Comparison of ENCODE assay signal across 9 cellular contexts in genomic region chr20:3935295-3935955, GRCh38. TPM values are rescaled to one million over a fixed set of nuclear protein-coding genes. Genes with fewer than 3 reads are reported as not detected.
DNase-seq lines count a peak whose midpoint lies in the region; ATAC-seq and TF ChIP-seq lines count a peak whose summit lies in the region.
"Had no signal": no experiment of that assay in that cellular context is flagged by ENCODE, and none has a peak within 500 bp of the region (broad histone marks: within the 10 kb centered on the region; RNA-seq: fewer than 3 reads in every experiment).

No MANE protein-coding gene starts in this region.

- H3K4me3 ChIP-seq in lung (no peak overlapping the region), aorta (ENCODE audit: low read length in 2 of 2) (no peak overlapping the region)
- H3K4me3 ChIP-seq: A549 had no signal

- CTCF ChIA-PET in activated CD4-positive, alpha-beta T cell treated with anti-CD3 and anti-CD28 coated beads, Interleukin-2, amount 10 ng/mL, durations not matched to agents 7 days and 5 days (lab: Charles Lee): interaction anchor here (1.7 kb wide), 1 partner anchor 50 kb away, joined by 5 read pairs; no protein-coding TSS in a partner anchor
- CTCF ChIA-PET in activated CD4-positive, alpha-beta T cell treated with anti-CD3 and anti-CD28 coated beads for 36 hours (lab: Charles Lee): interaction anchor here (0.5 to 1.7 kb wide), 7 partner anchors 9 to 502 kb away, joined by 3 to 6 read pairs (median 3); no protein-coding TSS in a partner anchor

- no peak for TF ChIP-seq CTCF in lung (IDR thresholded peaks at IDR 0.05; ENCODE audit: control extremely low read depth, extremely low read depth)

- H3K9me3 ChIP-seq in lung (ENCODE audit: control insufficient read depth in 2 of 2, insufficient read depth in 1 of 2, low read length in 1 of 2) (no peaks in the 10 kb centered on the region), aorta (ENCODE audit: control insufficient read depth, low read length) (no peaks in the 10 kb centered on the region)

- WGBS in lung, 2 donors: 58 to 67% methylated on average over 6 of the region's 6 CpGs
- 5 to 9% methylated on average over 6 of the region's 6 CpGs for WGBS in aorta, 2 donors

- peaks cover 12% of the 10 kb centered on the region for H3K9me3 Mint-ChIP-seq in activated CD4-positive, alpha-beta T cell treated with anti-CD3 and anti-CD28 coated beads, Interleukin-2, amount 10 ng/mL, durations not matched to agents 7 days and 5 days
- H3K9me3 Mint-ChIP-seq in activated CD4-positive, alpha-beta T cell treated with anti-CD3 and anti-CD28 coated beads for 36 hours (ENCODE audit: low read depth): no peaks in the 10 kb centered on the region

- peak overlapping the region; percentile 33 for H3K27ac Mint-ChIP-seq in activated CD4-positive, alpha-beta T cell treated with anti-CD3 and anti-CD28 coated beads, Interleukin-2, amount 10 ng/mL, durations not matched to agents 7 days and 5 days
- H3K27ac Mint-ChIP-seq in activated CD4-positive, alpha-beta T cell treated with anti-CD3 and anti-CD28 coated beads for 36 hours: no peak overlapping the region

- H3K36me3 ChIP-seq in lung (ENCODE audit: control insufficient read depth in 2 of 2, insufficient read depth in 2 of 2, low read length in 2 of 2) (peaks cover 0 to 9% of the 10 kb centered on the region in 2 donors), aorta (ENCODE audit: control insufficient read depth in 1 of 2, insufficient read depth in 2 of 2, low read length in 1 of 2) (peaks cover 0 to 5% of the 10 kb centered on the region in 2 donors)

- H3K27ac ChIP-seq in cingulate gyrus (ENCODE audit: low read depth, low read length) (peak overlapping the region; percentile 4), lung (ENCODE audit: low read depth in 1 of 2, low read length in 1 of 2) (peak overlapping the region; percentile 14 to 32), aorta (ENCODE audit: low read depth in 1 of 2, low read length in 2 of 2) (peak overlapping the region in 1 of 2 donors; percentile 62)
- H3K27ac ChIP-seq: A549 had no signal

- H3K36me3 Mint-ChIP-seq in activated CD4-positive, alpha-beta T cell treated with anti-CD3 and anti-CD28 coated beads, Interleukin-2, amount 10 ng/mL, durations not matched to agents 7 days and 5 days (ENCODE audit: low read depth): peaks cover 37% of the 10 kb centered on the region
- peaks cover 19% of the 10 kb centered on the region for H3K36me3 Mint-ChIP-seq in activated CD4-positive, alpha-beta T cell treated with anti-CD3 and anti-CD28 coated beads for 36 hours (ENCODE audit: low read depth)

- POLR2A ChIA-PET in activated CD4-positive, alpha-beta T cell treated with anti-CD3 and anti-CD28 coated beads, Interleukin-2, amount 10 ng/mL, durations not matched to agents 7 days and 5 days (lab: Charles Lee): no interaction called here
- POLR2A ChIA-PET in activated CD4-positive, alpha-beta T cell treated with anti-CD3 and anti-CD28 coated beads for 36 hours (lab: Charles Lee): no interaction called here

- H3K4me1 ChIP-seq in lung (ENCODE audit: control insufficient read depth in 2 of 2, insufficient read depth in 2 of 2, low read length in 2 of 2) (peaks cover 11 to 12% of the 10 kb centered on the region in 2 donors), aorta (ENCODE audit: control insufficient read depth in 1 of 2, insufficient read depth in 2 of 2, low read length in 2 of 2) (peaks cover 7 to 10% of the 10 kb centered on the region in 2 donors)

- ATAC-seq in activated CD4-positive, alpha-beta T cell treated with anti-CD3 and anti-CD28 coated beads for 36 hours: no peak
- ATAC-seq in lung (ENCODE audit: insufficient read depth, low FRiP score) (no peak), aorta (ENCODE audit: low FRiP score) (peak; percentile 43), GM21528 (IDR thresholded peaks at IDR 0.05; ENCODE audit: low FRiP score, unreplicated experiment) (no peak)
- ATAC-seq: A549 had no signal

- no peak overlapping the region for H3K4me3 Mint-ChIP-seq in activated CD4-positive, alpha-beta T cell treated with anti-CD3 and anti-CD28 coated beads, Interleukin-2, amount 10 ng/mL, durations not matched to agents 7 days and 5 days
- no peak overlapping the region for H3K4me3 Mint-ChIP-seq in activated CD4-positive, alpha-beta T cell treated with anti-CD3 and anti-CD28 coated beads for 36 hours

- no peak for DNase-seq in activated CD4-positive, alpha-beta T cell treated with anti-CD3 and anti-CD28 coated beads, Interleukin-2, amount 10 ng/mL, durations not matched to agents 7 days and 5 days
- no peak for DNase-seq in activated CD4-positive, alpha-beta T cell treated with anti-CD3 and anti-CD28 coated beads for 36 hours
- DNase-seq in lung (ENCODE audit: low spot score) (no peak), aorta (peak in 1 of 2 donors; percentile 67), activated gamma-delta T cell (lab: John Stamatoyannopoulos, UW) (no peak), 8988T (no peak)

- H3K27me3 ChIP-seq in lung (ENCODE audit: control insufficient read depth, insufficient read depth) (no peaks in the 10 kb centered on the region), aorta (ENCODE audit: control insufficient read depth in 1 of 2, insufficient read depth in 2 of 2, low read length in 1 of 2) (no peaks in the 10 kb centered on the region)

- H3K4me1 Mint-ChIP-seq in activated CD4-positive, alpha-beta T cell treated with anti-CD3 and anti-CD28 coated beads, Interleukin-2, amount 10 ng/mL, durations not matched to agents 7 days and 5 days: peaks cover 17% of the 10 kb centered on the region
- H3K4me1 Mint-ChIP-seq in activated CD4-positive, alpha-beta T cell treated with anti-CD3 and anti-CD28 coated beads for 36 hours: peaks cover 15% of the 10 kb centered on the region

- H3K27me3 Mint-ChIP-seq in activated CD4-positive, alpha-beta T cell treated with anti-CD3 and anti-CD28 coated beads, Interleukin-2, amount 10 ng/mL, durations not matched to agents 7 days and 5 days: no peaks in the 10 kb centered on the region
- H3K27me3 Mint-ChIP-seq in activated CD4-positive, alpha-beta T cell treated with anti-CD3 and anti-CD28 coated beads for 36 hours: no peaks in the 10 kb centered on the region

- intact Hi-C loops in activated CD4-positive, alpha-beta T cell treated with anti-CD3 and anti-CD28 coated beads for 36 hours (cut with DNase I, micrococcal nuclease): no loop called here
- intact Hi-C loops in aorta (cut with DNase I): loop anchor here in 1 of 2 donors (10.0 kb wide), 2 partner anchors 79 to 149 kb away; partner anchors contain the start of gene RNF24

RNA-seq across cellular contexts. Expression of gene PANK2, which starts 46.2 kb away (rescaled TPM):
- total RNA-seq in activated CD4-positive, alpha-beta T cell treated with anti-CD3 and anti-CD28 coated beads, Interleukin-2, amount 10 ng/mL, durations not matched to agents 7 days and 5 days: 10 to 100 TPM; 59.7 to 64.5 TPM
- total RNA-seq in activated CD4-positive, alpha-beta T cell treated with anti-CD3 and anti-CD28 coated beads for 36 hours: 10 to 100 TPM; 37.2 to 50.2 TPM
- total RNA-seq in lung (10 to 100 TPM; 39.6 to 46.2 TPM), aorta (10 to 100 TPM; 45.7 to 53.2 TPM)
- polyA plus RNA-seq in lung (10 to 100 TPM; 24.6 to 29.2 TPM), aorta (10 to 100 TPM; 21.4 to 45.3 TPM)
